25 cellular contexts compared by ENCODE assay signal in the genomic region with DNA sequence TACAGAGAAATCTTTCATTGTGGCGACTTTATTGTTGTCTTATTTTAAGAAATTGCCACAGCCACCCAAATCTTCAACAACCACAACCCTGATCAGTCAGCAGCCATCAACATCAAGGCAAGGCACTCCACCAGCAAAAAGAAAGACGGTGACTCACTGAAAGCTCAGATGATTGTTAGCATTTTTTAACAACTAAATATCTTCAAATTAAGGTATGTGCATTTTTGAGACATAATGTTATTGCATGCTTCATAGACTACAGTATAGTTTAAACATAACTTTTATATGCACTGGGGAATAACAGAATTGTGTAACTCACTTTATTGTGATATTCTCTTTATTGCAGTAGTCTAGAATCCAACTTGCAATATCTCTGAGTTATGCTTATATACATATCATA.
"Had no signal": no experiment of that assay in that cellular context is flagged by ENCODE, and none has a peak within 500 bp of the region (broad histone marks: within the 10 kb centered on the region; RNA-seq: fewer than 3 reads in every experiment).

No MANE protein-coding gene starts in this region.

- H3K4me3 ChIP-seq: neural progenitor cell, sigmoid colon, transverse colon had no signal

- H3K9ac ChIP-seq: neural progenitor cell had no signal

- H3K4me1 Mint-ChIP-seq: activated B cell treated with CpG ODN at 0.5 μM for 24 hours; activated CD4-positive, alpha-beta T cell treated with anti-CD3 and anti-CD28 coated beads for 36 hours; mesothelial cell of epicardium; naive thymus-derived CD8-positive, alpha-beta T cell; neural progenitor cell; stimulated activated naive B cell treated with anti-CD40 and anti-IgM and Interleukin-4, amounts not matched to agents 10 μg/mL and 1 μg/mL and 100 μg/mL, for 72 hours had no signal

- H3K36me3 ChIP-seq: neural progenitor cell, sigmoid colon, transverse colon had no signal

- H3K27ac Mint-ChIP-seq: activated B cell treated with CpG ODN at 0.5 μM for 24 hours; activated CD4-positive, alpha-beta T cell treated with anti-CD3 and anti-CD28 coated beads for 36 hours; activated naive CD8-positive, alpha-beta T cell; activated T-helper 2 cell treated with anti-CD3 and anti-CD28 coated beads, Interferon-gamma antibody, Interleukin-2, Interleukin-4, amounts not matched to agents 10 μg/mL and 5 μg/mL and 100 μg/mL, durations not matched to agents 14 hours and 24 hours and 36 hours; dendritic cell treated with granulocyte-macrophage colony-stimulating factor and Interleukin-4, amounts not matched to agents 40 ng/mL and 50 ng/mL, for 4 days; mesothelial cell of epicardium; naive thymus-derived CD8-positive, alpha-beta T cell; neural progenitor cell; stimulated activated naive B cell treated with anti-CD40 and anti-IgM and Interleukin-4, amounts not matched to agents 10 μg/mL and 1 μg/mL and 100 μg/mL, for 72 hours had no signal

- ATAC-seq: activated CD4-positive, alpha-beta T cell treated with anti-CD3 and anti-CD28 coated beads for 36 hours; activated T-cell treated with anti-CD3 and anti-CD28 coated beads, Interleukin-2, amount 50 U/mL, for 4 hours; left ventricle myocardium superior; naive thymus-derived CD8-positive, alpha-beta T cell; stimulated activated naive B cell treated with anti-CD40 and anti-IgM and Interleukin-4, amounts not matched to agents 10 μg/mL and 1 μg/mL and 100 μg/mL, for 72 hours had no signal

- H3K4me1 ChIP-seq: neural progenitor cell, sigmoid colon, transverse colon had no signal

- H3K27me3 ChIP-seq: neural progenitor cell, sigmoid colon, transverse colon had no signal

- H3K36me3 Mint-ChIP-seq: activated naive CD8-positive, alpha-beta T cell; mesothelial cell of epicardium; naive thymus-derived CD8-positive, alpha-beta T cell; neural progenitor cell; stimulated activated naive B cell treated with anti-CD40 and anti-IgM and Interleukin-4, amounts not matched to agents 10 μg/mL and 1 μg/mL and 100 μg/mL, for 72 hours had no signal

- H3K27me3 Mint-ChIP-seq: activated B cell treated with CpG ODN at 0.5 μM for 24 hours; activated CD4-positive, alpha-beta T cell treated with anti-CD3 and anti-CD28 coated beads for 36 hours; activated naive CD8-positive, alpha-beta T cell; dendritic cell treated with granulocyte-macrophage colony-stimulating factor and Interleukin-4, amounts not matched to agents 40 ng/mL and 50 ng/mL, for 4 days; naive thymus-derived CD8-positive, alpha-beta T cell; stimulated activated naive B cell treated with anti-CD40 and anti-IgM and Interleukin-4, amounts not matched to agents 10 μg/mL and 1 μg/mL and 100 μg/mL, for 72 hours had no signal

- H3K9me3 ChIP-seq: sigmoid colon had no signal

- H3K27ac ChIP-seq: neural progenitor cell, sigmoid colon, transverse colon had no signal

- H3K4me2 ChIP-seq: neural progenitor cell had no signal

- DNase-seq: activated B cell treated with CpG ODN at 0.5 μM for 24 hours; activated CD4-positive, alpha-beta T cell treated with anti-CD3 and anti-CD28 coated beads for 36 hours; activated CD4-positive, alpha-beta T cell treated with anti-CD3 and anti-CD28 coated beads, Interleukin-2, amount 50 U/mL, for 4 hours; activated CD8-positive, alpha-beta memory T cell treated with anti-CD3 and anti-CD28 coated beads, Interleukin-2, amount 50 U/mL, for 48 hours; activated naive CD4-positive, alpha-beta T cell; activated T-cell treated with anti-CD3 and anti-CD28 coated beads, Interleukin-2, amount 50 U/mL, for 4 hours; cerebellar nuclear complex; effector CD4-positive, alpha-beta T cell; erythroblast; glutamatergic neuron; hippocampal formation; left ventricle myocardium superior; mammary epithelial cell; naive thymus-derived CD8-positive, alpha-beta T cell; sigmoid colon; stimulated activated CD4-positive, alpha-beta T cell treated with anti-CD3 and anti-CD28 coated beads, Interleukin-2, amount 100 ng/mL, for 48 hours; stimulated activated CD8-positive, alpha-beta memory T cell treated with anti-CD3 and anti-CD28 coated beads, Interleukin-4, amount 100 ng/mL, for 48 hours; stimulated activated naive B cell treated with anti-CD40 and anti-IgM and Interleukin-4, amounts not matched to agents 10 μg/mL and 1 μg/mL and 100 μg/mL, for 72 hours; T-helper 9 cell; transverse colon had no signal

- H2AFZ ChIP-seq: neural progenitor cell had no signal

- H3K4me3 Mint-ChIP-seq: activated B cell treated with CpG ODN at 0.5 μM for 24 hours; activated CD4-positive, alpha-beta T cell treated with anti-CD3 and anti-CD28 coated beads for 36 hours; activated naive CD8-positive, alpha-beta T cell; activated T-cell treated with anti-CD3 and anti-CD28 coated beads, Interleukin-2, amount 50 U/mL, for 4 hours; dendritic cell treated with granulocyte-macrophage colony-stimulating factor and Interleukin-4, amounts not matched to agents 40 ng/mL and 50 ng/mL, for 4 days; mesothelial cell of epicardium; naive thymus-derived CD8-positive, alpha-beta T cell; neural progenitor cell; stimulated activated naive B cell treated with anti-CD40 and anti-IgM and Interleukin-4, amounts not matched to agents 10 μg/mL and 1 μg/mL and 100 μg/mL, for 72 hours had no signal

- H3K9me3 Mint-ChIP-seq: activated B cell treated with CpG ODN at 0.5 μM for 24 hours; activated T-cell treated with anti-CD3 and anti-CD28 coated beads, Interleukin-2, amount 50 U/mL, for 4 hours; activated T-helper 2 cell treated with anti-CD3 and anti-CD28 coated beads, Interferon-gamma antibody, Interleukin-2, Interleukin-4, amounts not matched to agents 10 μg/mL and 5 μg/mL and 100 μg/mL, durations not matched to agents 14 hours and 24 hours and 36 hours; mesothelial cell of epicardium; naive thymus-derived CD8-positive, alpha-beta T cell; neural progenitor cell had no signal
